8 cellular contexts compared by ENCODE assay signal in genomic region chr15:57541805-57542504, GRCh38. TPM values are rescaled to one million over a fixed set of nuclear protein-coding genes. Genes with fewer than 3 reads are reported as not detected.
DNase-seq lines count a peak whose midpoint lies in the region; ATAC-seq and TF ChIP-seq lines count a peak whose summit lies in the region.

No MANE protein-coding gene starts in this region.

- peak; percentile 73 for DNase-seq in D341Med (ENCODE audit: low spot score)
- DNase-seq in HEK293T (ENCODE audit: extremely low spot score) = peak; percentile 53
- DNase-seq in PC-3 = peak; percentile 74
- DNase-seq in caudate nucleus (lab: John Stamatoyannopoulos, UW) = peak in 33 of 61 donors; percentile 5 to 70 (median 24)
- no peak for DNase-seq in left lobe of liver (ENCODE audit: low spot score)
- no peak for DNase-seq in suprapubic skin (ENCODE audit: low spot score in 2 of 2)
- DNase-seq in stimulated activated naive B cell treated with anti-CD40 and anti-IgM and Interleukin-4, amounts not matched to agents 10 μg/mL and 1 μg/mL and 100 μg/mL, for 72 hours = no peak
- DNase-seq in T-helper 1 cell = no peak

- BruUV-seq in PC-3 (replicated peaks; lab: Mats Ljungman, UMichigan) = no TSS peak

- H3K27me3 ChIP-seq in PC-3 (ENCODE audit: low read length) = no peaks in the 10 kb centered on the region
- H3K27me3 ChIP-seq in suprapubic skin = no peaks in the 10 kb centered on the region

- peaks cover 14 to 19% of the 10 kb centered on the region in 2 donors for H3K27me3 Mint-ChIP-seq in stimulated activated naive B cell treated with anti-CD40 and anti-IgM and Interleukin-4, amounts not matched to agents 10 μg/mL and 1 μg/mL and 100 μg/mL, for 72 hours

- 47% methylated on average over 7 of the region's 7 CpGs for WGBS in suprapubic skin

- H3K4me1 Mint-ChIP-seq in stimulated activated naive B cell treated with anti-CD40 and anti-IgM and Interleukin-4, amounts not matched to agents 10 μg/mL and 1 μg/mL and 100 μg/mL, for 72 hours = peaks cover 11 to 16% of the 10 kb centered on the region in 2 donors

- no peaks in the 10 kb centered on the region for H4K20me1 ChIP-seq in PC-3 (ENCODE audit: low read length)

- H3K27ac Mint-ChIP-seq in stimulated activated naive B cell treated with anti-CD40 and anti-IgM and Interleukin-4, amounts not matched to agents 10 μg/mL and 1 μg/mL and 100 μg/mL, for 72 hours = no peak overlapping the region

- H2AFZ ChIP-seq in PC-3 (ENCODE audit: low read length) = no peak overlapping the region

- intact Hi-C loops in PC-3 (cut with micrococcal nuclease) = loop anchor here (1.0 kb wide), 1 partner anchor 202 kb away; no protein-coding TSS in a partner anchor

- H3K9ac ChIP-seq in PC-3 (ENCODE audit: low read length) = no peak overlapping the region

- H3K9me2 ChIP-seq in PC-3 (replicated peaks; ENCODE audit: low read length) = no peaks in the 10 kb centered on the region

- H3K4me1 ChIP-seq in PC-3 (ENCODE audit: insufficient read depth, low read length) = no peaks in the 10 kb centered on the region
- H3K4me1 ChIP-seq in suprapubic skin = peaks cover 7% of the 10 kb centered on the region

- peak; percentile 73 for ATAC-seq in PC-3
- peak; percentile 66 for ATAC-seq in left lobe of liver
- ATAC-seq in stimulated activated naive B cell treated with anti-CD40 and anti-IgM and Interleukin-4, amounts not matched to agents 10 μg/mL and 1 μg/mL and 100 μg/mL, for 72 hours (replicated peaks) = no peak

- no peak for TF ChIP-seq POLR2A in suprapubic skin (IDR thresholded peaks at IDR 0.05)

- CTCF ChIA-PET in HEK293T (lab: Yijun Ruan, JAX) (interaction anchor here (0.7 to 2.4 kb wide), 10 partner anchors 9 to 201 kb away, joined by 3 to 10 read pairs (median 7); no protein-coding TSS in a partner anchor), PC-3 (lab: Charles Lee) (interaction anchor here (0.6 to 1.2 kb wide), 4 partner anchors 10 to 395 kb away, joined by 4 to 6 read pairs (median 6); no protein-coding TSS in a partner anchor)

- POLR2A ChIA-PET in HEK293T (lab: Yijun Ruan, JAX) (no interaction called here), PC-3 (lab: Charles Lee; ENCODE audit: unreplicated experiment) (no interaction called here)

- H3K36me3 ChIP-seq in PC-3 (ENCODE audit: low read depth, low read length) (no peaks in the 10 kb centered on the region), suprapubic skin (peaks cover 38% of the 10 kb centered on the region)

- H3K36me3 Mint-ChIP-seq in stimulated activated naive B cell treated with anti-CD40 and anti-IgM and Interleukin-4, amounts not matched to agents 10 μg/mL and 1 μg/mL and 100 μg/mL, for 72 hours = peaks cover 3 to 11% of the 10 kb centered on the region in 2 donors

- no peak overlapping the region for H3K4me3 Mint-ChIP-seq in stimulated activated naive B cell treated with anti-CD40 and anti-IgM and Interleukin-4, amounts not matched to agents 10 μg/mL and 1 μg/mL and 100 μg/mL, for 72 hours

- H3K9me3 ChIP-seq in PC-3 (ENCODE audit: low read length) = no peaks in the 10 kb centered on the region
- no peaks in the 10 kb centered on the region for H3K9me3 ChIP-seq in suprapubic skin

- no peak overlapping the region for H3K4me2 ChIP-seq in PC-3 (ENCODE audit: low read length)

- H3K27ac ChIP-seq in PC-3 (ENCODE audit: low read length) (no peak overlapping the region), caudate nucleus (ENCODE audit: low read depth, low read length) (no peak overlapping the region), suprapubic skin (no peak overlapping the region)

- no peak for TF ChIP-seq EP300 in suprapubic skin (IDR thresholded peaks at IDR 0.05)

- TF ChIP-seq CTCF in PC-3 (conservative IDR thresholded peaks at IDR 0.05; ENCODE audit: low read depth, low read length) = peak; percentile 81
- TF ChIP-seq CTCF in suprapubic skin (IDR thresholded peaks at IDR 0.05) = peak; percentile 57 to 80

- no peaks in the 10 kb centered on the region for H3K79me2 ChIP-seq in PC-3 (ENCODE audit: low read length)

- H3F3A ChIP-seq in PC-3 (ENCODE audit: low read length, unreplicated experiment) = no peaks in the 10 kb centered on the region

- H3K4me3 ChIP-seq in PC-3 (ENCODE audit: low read length) (no peak overlapping the region), suprapubic skin (no peak overlapping the region)

- peaks cover 10% of the 10 kb centered on the region in 2 donors for H3K9me3 Mint-ChIP-seq in stimulated activated naive B cell treated with anti-CD40 and anti-IgM and Interleukin-4, amounts not matched to agents 10 μg/mL and 1 μg/mL and 100 μg/mL, for 72 hours

TF ChIP-seq in HEK293T, 16 proteins besides CTCF, POLR2A, EP300 and RAD21:
- TF ChIP-seq L3MBTL2 (conservative IDR thresholded peaks at IDR 0.05) (no peak), HDGF (IDR thresholded peaks at IDR 0.05; ENCODE audit: borderline replicate concordance) (no peak), FOXK2 (IDR thresholded peaks at IDR 0.05) (no peak), FOXM1 (IDR thresholded peaks at IDR 0.05; ENCODE audit: borderline replicate concordance) (no peak), PKNOX1 (IDR thresholded peaks at IDR 0.05) (no peak)
TF ChIP-seq in HEK293T: peak in this region for 0.

RNA-seq across cellular contexts. Expression of gene MYZAP, which starts 49.7 kb away (rescaled TPM):
- total RNA-seq in PC-3 (2014; rRNA removed) = 3.5 and 6.0 TPM in 2 replicates
- 0.58 TPM for total RNA-seq in left lobe of liver
- total RNA-seq in suprapubic skin = 10 to 100 TPM in 2 of 4 donors, 1 to 10 TPM in 2; 8.6 to 14.9 (median 11.6) TPM

Comparison
In these comparisons a context has a peak if more than half of its experiments do, and no peak if none do; other contexts are left out.
1. DNase-seq: peak in D341Med (single experiment), HEK293T (single experiment), PC-3 (single experiment) and caudate nucleus (33 of 61); none in left lobe of liver (single experiment), suprapubic skin (0 of 2), stimulated activated naive B cell treated with anti-CD40 and anti-IgM and Interleukin-4, amounts not matched to agents 10 μg/mL and 1 μg/mL and 100 μg/mL, for 72 hours (single experiment) and T-helper 1 cell (0 of 5).
2. ATAC-seq: peak in PC-3 (single experiment) and left lobe of liver (single experiment); none in stimulated activated naive B cell treated with anti-CD40 and anti-IgM and Interleukin-4, amounts not matched to agents 10 μg/mL and 1 μg/mL and 100 μg/mL, for 72 hours (0 of 2).